ENCODE assay signal across 1 cellular context in genomic region chr5:134211263-134212031, GRCh38.
TF ChIP-seq lines count a peak whose summit lies in the region.
"Not testable (repeated sequence)": the region's sequence is repeated elsewhere in the genome, so short reads cannot be mapped to it uniquely, and the experiment has no call there.

No MANE protein-coding gene starts in this region.

TF ChIP-seq in K562, 482 proteins besides CTCF, POLR2A, EP300 and RAD21:
- TF ChIP-seq MEIS2 (IDR thresholded peaks at IDR 0.05; ENCODE audit: partially characterized antibody) (peak; percentile 49), MLLT1 (IDR thresholded peaks at IDR 0.05) (0 out of 4 replicates have a peak, but pooled peaks of 1 of the 2 experiments have one; percentile 26)
- TF ChIP-seq, protein P1, sequence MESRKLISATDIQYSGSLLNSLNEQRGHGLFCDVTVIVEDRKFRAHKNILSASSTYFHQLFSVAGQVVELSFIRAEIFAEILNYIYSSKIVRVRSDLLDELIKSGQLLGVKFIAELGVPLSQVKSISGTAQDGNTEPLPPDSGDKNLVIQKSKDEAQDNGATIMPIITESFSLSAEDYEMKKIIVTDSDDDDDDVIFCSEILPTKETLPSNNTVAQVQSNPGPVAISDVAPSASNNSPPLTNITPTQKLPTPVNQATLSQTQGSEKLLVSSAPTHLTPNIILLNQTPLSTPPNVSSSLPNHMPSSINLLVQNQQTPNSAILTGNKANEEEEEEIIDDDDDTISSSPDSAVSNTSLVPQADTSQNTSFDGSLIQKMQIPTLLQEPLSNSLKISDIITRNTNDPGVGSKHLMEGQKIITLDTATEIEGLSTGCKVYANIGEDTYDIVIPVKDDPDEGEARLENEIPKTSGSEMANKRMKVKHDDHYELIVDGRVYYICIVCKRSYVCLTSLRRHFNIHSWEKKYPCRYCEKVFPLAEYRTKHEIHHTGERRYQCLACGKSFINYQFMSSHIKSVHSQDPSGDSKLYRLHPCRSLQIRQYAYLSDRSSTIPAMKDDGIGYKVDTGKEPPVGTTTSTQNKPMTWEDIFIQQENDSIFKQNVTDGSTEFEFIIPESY (CRISPR knock-in tag; IDR thresholded peaks at IDR 0.05): peak; percentile 86; the same call in 1 of the 2 replicates
- TF ChIP-seq, protein P2, sequence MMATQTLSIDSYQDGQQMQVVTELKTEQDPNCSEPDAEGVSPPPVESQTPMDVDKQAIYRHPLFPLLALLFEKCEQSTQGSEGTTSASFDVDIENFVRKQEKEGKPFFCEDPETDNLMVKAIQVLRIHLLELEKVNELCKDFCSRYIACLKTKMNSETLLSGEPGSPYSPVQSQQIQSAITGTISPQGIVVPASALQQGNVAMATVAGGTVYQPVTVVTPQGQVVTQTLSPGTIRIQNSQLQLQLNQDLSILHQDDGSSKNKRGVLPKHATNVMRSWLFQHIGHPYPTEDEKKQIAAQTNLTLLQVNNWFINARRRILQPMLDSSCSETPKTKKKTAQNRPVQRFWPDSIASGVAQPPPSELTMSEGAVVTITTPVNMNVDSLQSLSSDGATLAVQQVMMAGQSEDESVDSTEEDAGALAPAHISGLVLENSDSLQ (IDR thresholded peaks at IDR 0.05): peak; percentile 58
- TF ChIP-seq, protein P3, sequence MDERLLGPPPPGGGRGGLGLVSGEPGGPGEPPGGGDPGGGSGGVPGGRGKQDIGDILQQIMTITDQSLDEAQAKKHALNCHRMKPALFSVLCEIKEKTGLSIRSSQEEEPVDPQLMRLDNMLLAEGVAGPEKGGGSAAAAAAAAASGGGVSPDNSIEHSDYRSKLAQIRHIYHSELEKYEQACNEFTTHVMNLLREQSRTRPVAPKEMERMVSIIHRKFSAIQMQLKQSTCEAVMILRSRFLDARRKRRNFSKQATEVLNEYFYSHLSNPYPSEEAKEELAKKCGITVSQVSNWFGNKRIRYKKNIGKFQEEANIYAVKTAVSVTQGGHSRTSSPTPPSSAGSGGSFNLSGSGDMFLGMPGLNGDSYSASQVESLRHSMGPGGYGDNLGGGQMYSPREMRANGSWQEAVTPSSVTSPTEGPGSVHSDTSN (CRISPR knock-in tag; IDR thresholded peaks at IDR 0.05; ENCODE audit: low read depth): not testable (repeated sequence)
- TF ChIP-seq, protein P3 (tag; conservative IDR thresholded peaks at IDR 0.05; ENCODE audit: low read depth): peak; percentile 64
